1 cellular context compared by ENCODE assay signal in genomic region chr19:1354496-1355257, GRCh38.
TF ChIP-seq lines count a peak whose summit lies in the region.

No MANE protein-coding gene starts in this region.

TF ChIP-seq in GM23338, 12 proteins besides CTCF, POLR2A, EP300 and RAD21 (continued from another document):
- peak; percentile 76; the same call in 1 of the 2 replicates for TF ChIP-seq POLR2AphosphoS5 (IDR thresholded peaks at IDR 0.05; ENCODE audit: low read depth)
- no peak for TF ChIP-seq NANOG (IDR thresholded peaks at IDR 0.05; ENCODE audit: borderline replicate concordance)
- TF ChIP-seq EZH2phosphoT487 (IDR thresholded peaks at IDR 0.05; ENCODE audit: unreplicated experiment): no peak
